In genomic region chr19:32464279-32464678, GRCh38 we compare ENCODE assay signal across 11 cellular contexts. TPM values are rescaled to one million over a fixed set of nuclear protein-coding genes. Genes with fewer than 3 reads are reported as not detected.
DNase-seq lines count a peak whose midpoint lies in the region; ATAC-seq and TF ChIP-seq lines count a peak whose summit lies in the region.
"Had no signal": no experiment of that assay in that cellular context is flagged by ENCODE, and none has a peak within 500 bp of the region (broad histone marks: within the 10 kb centered on the region; RNA-seq: fewer than 3 reads in every experiment).

No MANE protein-coding gene starts in this region.

- no peak overlapping the region for H3K14ac ChIP-seq in H9 (ENCODE audit: insufficient read depth, low read length)

- no peak overlapping the region for H4K8ac ChIP-seq in H9 (replicated peaks; ENCODE audit: insufficient read length, low read depth, low read length)

- no peak overlapping the region for H3K9ac ChIP-seq in H9 (ENCODE audit: extremely low read depth, insufficient read length, low read length)

- H3K9me3 Mint-ChIP-seq in H9, result no peaks in the 10 kb centered on the region

- H2BK15ac ChIP-seq in H9 (ENCODE audit: low read depth, low read length), result no peak overlapping the region

- TF ChIP-seq CTCF in AG10803 (conservative IDR thresholded peaks at IDR 0.05; ENCODE audit: low read length), result peak; percentile 52
- TF ChIP-seq CTCF in H9 (conservative IDR thresholded peaks at IDR 0.05), result peak; percentile 44; the same call in 2 of the 3 replicates
- TF ChIP-seq CTCF in Panc1 (IDR thresholded peaks at IDR 0.05), result peak; percentile 69
- TF ChIP-seq CTCF in fibroblast of villous mesenchyme (IDR thresholded peaks at IDR 0.05; ENCODE audit: insufficient read depth, low read depth, low read length), result peak; percentile 22
- peak in 1 of 7 experiments; percentile 29 for TF ChIP-seq CTCF in body of pancreas (IDR thresholded peaks at IDR 0.05)

- H3T11ph ChIP-seq in H9 (ENCODE audit: low read length), result no peak overlapping the region

- no peak overlapping the region for H2BK5ac ChIP-seq in H9 (ENCODE audit: insufficient read length, low read length)

- no peak overlapping the region for H3K4ac ChIP-seq in H9 (ENCODE audit: low read depth, low read length)

- H3K4me1 Mint-ChIP-seq in H9, result no peaks in the 10 kb centered on the region

- no peak overlapping the region for H3K27ac Mint-ChIP-seq in H9
- H3K27ac Mint-ChIP-seq: activated naive CD8-positive, alpha-beta T cell had no signal

- no peak overlapping the region for H4K5ac ChIP-seq in H9 (ENCODE audit: insufficient read length, low read depth, low read length)

- no peak overlapping the region for H2BK20ac ChIP-seq in H9 (ENCODE audit: low read depth, low read length, poor library complexity, severe bottlenecking)

- no peaks in the 10 kb centered on the region for H3K27me3 Mint-ChIP-seq in H9 (ENCODE audit: low read depth)
- H3K27me3 Mint-ChIP-seq: activated naive CD8-positive, alpha-beta T cell had no signal

- no peak overlapping the region for H3K4me3 Mint-ChIP-seq in H9
- H3K4me3 Mint-ChIP-seq: activated naive CD8-positive, alpha-beta T cell had no signal

- no peak overlapping the region for H3K18ac ChIP-seq in H9 (ENCODE audit: insufficient read length, low read depth, low read length)

- intact Hi-C loops in Panc1 (cut with micrococcal nuclease; ENCODE audit: unreplicated experiment), result loop anchor here (1.0 kb wide), 1 partner anchor 106 kb away; no protein-coding TSS in a partner anchor
- intact Hi-C loops in body of pancreas (cut with DNase I), result no loop called here

- POLR2A ChIA-PET in Panc1 (lab: Charles Lee), result interaction anchor here (0.6 kb wide), 1 partner anchor 169 kb away, joined by 15 read pairs; no protein-coding TSS in a partner anchor

- no peak overlapping the region for H3K23ac ChIP-seq in H9 (ENCODE audit: insufficient read length, low read depth, low read length)

- H3K4me2 ChIP-seq in H9 (ENCODE audit: insufficient read depth, insufficient read length, low read length), result no peak overlapping the region

- no CpG with 5 or more reads among the region's 2 CpGs for WGBS in H9 (ENCODE audit: extremely low coverage, insufficient read length, low lambda C conversion rate)
- 88 to 90% methylated on average over 2 of the region's 2 CpGs for WGBS in body of pancreas, 2 donors

- TF ChIP-seq POLR2A in body of pancreas (IDR thresholded peaks at IDR 0.05), result no peak

- H2BK120ac ChIP-seq in H9 (ENCODE audit: low read depth, low read length, poor library complexity, severe bottlenecking), result no peak overlapping the region

- H3K23me2 ChIP-seq in H9 (ENCODE audit: insufficient read length, low read depth, low read length, poor library complexity, severe bottlenecking), result no peaks in the 10 kb centered on the region

- H3K27me3 ChIP-seq in H9 (ENCODE audit: insufficient read depth, low read length), result no peaks in the 10 kb centered on the region
- H3K27me3 ChIP-seq in Panc1 (ENCODE audit: control insufficient read depth, insufficient read depth, low read length), result no peaks in the 10 kb centered on the region
- no peaks in the 10 kb centered on the region for H3K27me3 ChIP-seq in body of pancreas
- H3K27me3 ChIP-seq: SJSA1 had no signal

- no TSS peak for BruUV-seq in Panc1 (replicated peaks; lab: Mats Ljungman, UMichigan)

- no peak overlapping the region for H2AK5ac ChIP-seq in H9 (ENCODE audit: insufficient read length, low read length)

- H3K36me3 ChIP-seq in Panc1 (ENCODE audit: control insufficient read depth, insufficient read depth, low read length) (no peaks in the 10 kb centered on the region), body of pancreas (replicated peaks in 1 of 2; ENCODE audit: insufficient read depth in 1 of 2, low read depth in 2 of 2) (no peaks in the 10 kb centered on the region)

- H3K4me3 ChIP-seq in AG10803 (ENCODE audit: low read length) (no peak overlapping the region), Panc1 (ENCODE audit: low read depth in 2 of 2, low read length in 2 of 2) (no peak overlapping the region), fibroblast of villous mesenchyme (ENCODE audit: low read depth, low read length) (no peak overlapping the region), body of pancreas (no peak overlapping the region)
- H3K4me3 ChIP-seq: SJSA1 had no signal

- no peaks in the 10 kb centered on the region for H3K9me3 ChIP-seq in H9 (ENCODE audit: control insufficient read depth, low read depth, low read length)
- H3K9me3 ChIP-seq in Panc1 (ENCODE audit: control insufficient read depth, insufficient read depth, low read depth, low read length), result no peaks in the 10 kb centered on the region
- H3K9me3 ChIP-seq in body of pancreas, result no peaks in the 10 kb centered on the region
- H3K9me3 ChIP-seq: SJSA1 had no signal

- H3K27ac ChIP-seq in H9 (ENCODE audit: insufficient read length, low read depth, low read length), result no peak overlapping the region
- no peak overlapping the region for H3K27ac ChIP-seq in Panc1 (ENCODE audit: low read length)
- no peak overlapping the region for H3K27ac ChIP-seq in body of pancreas
- H3K27ac ChIP-seq: SJSA1 had no signal

- H4K91ac ChIP-seq in H9 (ENCODE audit: insufficient read length, low read depth, low read length), result no peak overlapping the region

- H3K36me3 Mint-ChIP-seq in H9 (ENCODE audit: insufficient read depth in 1 of 3, low read depth in 3 of 3), result peaks cover 5 to 32% (median 16%) of the 10 kb centered on the region in 3 experiments; a peak in 6 of 7 replicates

- no peak overlapping the region for H3K56ac ChIP-seq in H9 (ENCODE audit: insufficient read length, low read depth, low read length)

- H4K20me1 ChIP-seq in H9 (ENCODE audit: control insufficient read depth, insufficient read depth, insufficient read length), result no peaks in the 10 kb centered on the region

- H2BK12ac ChIP-seq in H9 (ENCODE audit: insufficient read length, low read depth, low read length), result no peak overlapping the region

- H3K79me2 ChIP-seq in H9 (ENCODE audit: insufficient read depth, low read length), result no peaks in the 10 kb centered on the region

- H3K4me1 ChIP-seq in H9 (ENCODE audit: insufficient read depth, low read length) (no peaks in the 10 kb centered on the region), Panc1 (ENCODE audit: control insufficient read depth, insufficient read depth, low read length) (no peaks in the 10 kb centered on the region), body of pancreas (no peaks in the 10 kb centered on the region)
- H3K4me1 ChIP-seq: SJSA1 had no signal

- DNase-seq in AG10803 (ENCODE audit: low read depth) (peak; percentile 23), H9 (no peak), Panc1 (ENCODE audit: low read depth, low spot score) (peak; percentile 27), fibroblast of villous mesenchyme (ENCODE audit: low read depth) (peak; percentile 12), GF-D8 (lab: John Stamatoyannopoulos, UW) (no peak), body of pancreas (no peak)
- DNase-seq: left colon had no signal

- in situ Hi-C loops in Panc1 (cut with HindIII; ENCODE audit: low pct_unique_long_range_greater_than_20kb, low sequenced_read_pairs), result no loop called here

- H3K79me1 ChIP-seq in H9 (ENCODE audit: insufficient read depth, low read depth, low read length, poor library complexity, severe bottlenecking), result no peaks in the 10 kb centered on the region

- H2AFZ ChIP-seq in H9 (ENCODE audit: low read length), result no peak overlapping the region

- ATAC-seq in Panc1 (peak; percentile 63; the same call in 1 of the 2 replicates), body of pancreas (no peak), GM18511 (IDR thresholded peaks at IDR 0.05; ENCODE audit: unreplicated experiment) (no peak), HG02885 (IDR thresholded peaks at IDR 0.05; ENCODE audit: poor library complexity, unreplicated experiment) (no peak)
- ATAC-seq: left colon had no signal

- CTCF ChIA-PET in Panc1 (lab: Charles Lee), result interaction anchor here (0.6 to 2.2 kb wide), 5 partner anchors 24 to 106 kb away, joined by 3 to 14 read pairs (median 4); partner anchors contain the start of gene DPY19L3

RNA-seq across cellular contexts. Expression of gene DPY19L3, which starts 58.7 kb away (rescaled TPM):
- total RNA-seq in H9 (2021) (54.5 and 55.5 TPM in 2 replicates), Panc1 (2021; ENCODE audit: unreplicated experiment) (27.8 TPM), fibroblast of villous mesenchyme (22.5 and 30.0 TPM in 2 replicates), body of pancreas (10 to 100 TPM; 14.3 to 24.4 TPM)
- 15.3 TPM for polyA plus RNA-seq in Panc1 (2012; ENCODE audit: insufficient read length)

Comparison
In these comparisons a context has a peak if more than half of its experiments do, and no peak if none do; other contexts are left out.
1. DNase-seq: peak in AG10803 (single experiment), Panc1 (single experiment) and fibroblast of villous mesenchyme (single experiment); none in H9 (single experiment), GF-D8 (single experiment) and body of pancreas (0 of 4).